In genomic region chr13:90956036-90956435, GRCh38 we compare ENCODE assay signal across 1 cellular context.
TF ChIP-seq lines count a peak whose summit lies in the region.

No MANE protein-coding gene starts in this region.

TF ChIP-seq in GM23338, 12 proteins besides CTCF, POLR2A, EP300 and RAD21 (continued from another document):
- TF ChIP-seq ZNF462 (CRISPR knock-in tag; IDR thresholded peaks at IDR 0.05), result no peak
- TF ChIP-seq ZNF331 (CRISPR knock-in tag; IDR thresholded peaks at IDR 0.05; ENCODE audit: low read depth), result no peak
- no peak for TF ChIP-seq EZH2phosphoT487 (IDR thresholded peaks at IDR 0.05; ENCODE audit: unreplicated experiment)
- no peak for TF ChIP-seq NANOG (IDR thresholded peaks at IDR 0.05; ENCODE audit: borderline replicate concordance)
- TF ChIP-seq CREB1 (CRISPR knock-in tag; IDR thresholded peaks at IDR 0.05; ENCODE audit: low read depth), result no peak
- no peak for TF ChIP-seq REST (IDR thresholded peaks at IDR 0.05; ENCODE audit: unreplicated experiment)
- TF ChIP-seq JUNB (IDR thresholded peaks at IDR 0.05; ENCODE audit: unreplicated experiment), result no peak
